In genomic region chr1:52678961-52679897, GRCh38 we compare ENCODE assay signal across 28 cellular contexts. TPM values are rescaled to one million over a fixed set of nuclear protein-coding genes. Genes with fewer than 3 reads are reported as not detected.
A peak's percentile ranks its signal among the peaks of the same experiment; 100 is the strongest.
DNase-seq lines count a peak whose midpoint lies in the region; ATAC-seq and TF ChIP-seq lines count a peak whose summit lies in the region.
"Had no signal": no experiment of that assay in that cellular context is flagged by ENCODE, and none has a peak within 500 bp of the region (broad histone marks: within the 10 kb centered on the region; RNA-seq: fewer than 3 reads in every experiment).

No MANE protein-coding gene starts in this region.

- WGBS in trophoblast cell (ENCODE audit: extremely low coverage, insufficient coverage, insufficient read length) = no CpG with 5 or more reads among the region's 6 CpGs

- no peaks in the 10 kb centered on the region for H3K9me3 ChIP-seq in CD4-positive, alpha-beta memory T cell (ENCODE audit: control insufficient read depth in 1 of 2, low read length in 2 of 2)
- H3K9me3 ChIP-seq in HEK293 (ENCODE audit: control insufficient read depth, insufficient read depth, low read depth, low read length) = no peaks in the 10 kb centered on the region
- no peaks in the 10 kb centered on the region for H3K9me3 ChIP-seq in trophoblast cell (ENCODE audit: insufficient read depth, low read depth, low read length)

- POLR2A ChIA-PET in CD4-positive, alpha-beta memory T cell (lab: Charles Lee; ENCODE audit: partially characterized antibody) = no interaction called here
- POLR2A ChIA-PET in HEK293 (lab: Yijun Ruan, JAX) = no interaction called here

- H3K36me3 Mint-ChIP-seq in CD4-positive, alpha-beta memory T cell = peaks cover 19 to 36% of the 10 kb centered on the region in 2 donors

- H3K18ac ChIP-seq in trophoblast cell (ENCODE audit: low read length) = no peak overlapping the region

- H3K27ac Mint-ChIP-seq in CD4-positive, alpha-beta memory T cell = peak overlapping the region in 5 of 7 donors; percentile 25 to 80 (median 70)
- H3K27ac Mint-ChIP-seq: activated T-helper 2 cell treated with anti-CD3 and anti-CD28 coated beads, Interferon-gamma antibody, Interleukin-2, Interleukin-4, amounts not matched to agents 10 μg/mL and 5 μg/mL and 100 μg/mL, durations not matched to agents 14 hours and 24 hours and 36 hours had no signal

- H2AK5ac ChIP-seq in trophoblast cell (ENCODE audit: low read length) = no peak overlapping the region

- peak; percentile 57 for ATAC-seq in left lobe of liver
- ATAC-seq in GM21825 (IDR thresholded peaks at IDR 0.05; ENCODE audit: unreplicated experiment) = no peak
- no peak for ATAC-seq in GM18861 (IDR thresholded peaks at IDR 0.05; ENCODE audit: unreplicated experiment)

- H3K4ac ChIP-seq in trophoblast cell (ENCODE audit: low read depth, low read length) = no peak overlapping the region

- H3K4me1 ChIP-seq in CD4-positive, alpha-beta memory T cell (ENCODE audit: insufficient read depth, low read length) = peaks cover 6% of the 10 kb centered on the region
- no peaks in the 10 kb centered on the region for H3K4me1 ChIP-seq in HEK293 (ENCODE audit: control insufficient read depth, insufficient read depth, low read length)
- peaks cover 16 to 19% of the 10 kb centered on the region in 2 experiments for H3K4me1 ChIP-seq in trophoblast cell (ENCODE audit: control insufficient read depth in 1 of 2, insufficient read depth in 2 of 2, low read length in 2 of 2)

- no peak overlapping the region for H2BK120ac ChIP-seq in trophoblast cell (ENCODE audit: insufficient read depth, low read length, poor library complexity)

- H3K4me3 Mint-ChIP-seq in CD4-positive, alpha-beta memory T cell = no peak overlapping the region
- H3K4me3 Mint-ChIP-seq: central memory CD8-positive, alpha-beta T cell had no signal

- H2BK5ac ChIP-seq in trophoblast cell (ENCODE audit: low read depth, low read length, poor library complexity) = no peak overlapping the region

- no peak for TF ChIP-seq CTCF in HEK293 (tag by site-specific recombination; IDR thresholded peaks at IDR 0.05)

- H3K79me2 ChIP-seq in trophoblast cell (ENCODE audit: control insufficient read depth, insufficient read depth, low read length, poor library complexity) = peaks cover 2% of the 10 kb centered on the region

- peaks cover 6% of the 10 kb centered on the region for H3K36me3 ChIP-seq in CD4-positive, alpha-beta memory T cell (ENCODE audit: insufficient read depth, low read length)
- H3K36me3 ChIP-seq in HEK293 (ENCODE audit: control insufficient read depth in 2 of 2, insufficient read depth in 1 of 2, low read length in 2 of 2) (no peaks in the 10 kb centered on the region), trophoblast cell (ENCODE audit: control insufficient read depth in 1 of 2, insufficient read depth in 2 of 2, low read length in 2 of 2) (no peaks in the 10 kb centered on the region)

- H4K8ac ChIP-seq in trophoblast cell (ENCODE audit: low read depth, low read length) = no peak overlapping the region

- DNase-seq in CD4-positive, alpha-beta memory T cell = no peak
- no peak for DNase-seq in left lobe of liver (ENCODE audit: low spot score)
- DNase-seq in trophoblast cell = no peak
- no peak for DNase-seq in DMS79 (lab: John Stamatoyannopoulos, UW)
- DNase-seq: activated CD4-positive, alpha-beta T cell treated with anti-CD3 and anti-CD28 coated beads, Interleukin-2, amount 50 U/mL, for 1 hour; DMS53; GDM1; glutamatergic neuron; HCEC 1CT; Kasumi-1; kidney; NCI-H1930; NCI-H69; retina; stimulated activated CD4-positive, alpha-beta T cell treated with anti-CD3 and anti-CD28 coated beads, Interleukin-12 subunit alpha, Interleukin-12 subunit beta, amount 100 ng/mL, for 4 hours; stimulated activated CD4-positive, alpha-beta T cell treated with anti-CD3 and anti-CD28 coated beads, Interleukin-4, amount 100 ng/mL, for 24 hours; stimulated activated naive CD4-positive, alpha-beta T cell; T-helper 2 cell had no signal

- H2AFZ ChIP-seq in trophoblast cell (ENCODE audit: insufficient read depth, low read length, poor library complexity) = no peak overlapping the region

- H4K12ac ChIP-seq in trophoblast cell (ENCODE audit: low read depth, low read length) = no peak overlapping the region

- CTCF ChIA-PET in CD4-positive, alpha-beta memory T cell (lab: Charles Lee; ENCODE audit: partially characterized antibody) = no interaction called here
- CTCF ChIA-PET in HEK293 (lab: Yijun Ruan, JAX) = interaction anchor here (0.6 kb wide), 1 partner anchor 9 kb away, joined by 3 read pairs; no protein-coding TSS in a partner anchor

- H3K4me3 ChIP-seq in CD4-positive, alpha-beta memory T cell (ENCODE audit: low read length in 2 of 2) = no peak overlapping the region
- H3K4me3 ChIP-seq in HEK293 (ENCODE audit: low read depth, low read length) (no peak overlapping the region), trophoblast cell (ENCODE audit: low read depth, low read length) (no peak overlapping the region)
- H3K4me3 ChIP-seq: lung, SK-N-MC had no signal

- no peak overlapping the region for H3K23ac ChIP-seq in trophoblast cell (ENCODE audit: low read length)

- H3K27ac ChIP-seq in CD4-positive, alpha-beta memory T cell (ENCODE audit: low read depth, low read length) = no peak overlapping the region
- H3K27ac ChIP-seq in HEK293 (ENCODE audit: extremely low read depth, low read depth, low read length) = no peak overlapping the region
- no peak overlapping the region for H3K27ac ChIP-seq in trophoblast cell (ENCODE audit: low read depth, low read length)
- H3K27ac ChIP-seq: RWPE1, SK-N-MC had no signal

- H4K91ac ChIP-seq in trophoblast cell (ENCODE audit: low read depth, low read length) = no peak overlapping the region

- peaks cover 28% of the 10 kb centered on the region for H3K79me1 ChIP-seq in trophoblast cell (ENCODE audit: low read length)

- intact Hi-C loops in CD4-positive, alpha-beta memory T cell (cut with micrococcal nuclease) = no loop called here

- H3K27me3 Mint-ChIP-seq in CD4-positive, alpha-beta memory T cell = no peaks in the 10 kb centered on the region
- H3K27me3 Mint-ChIP-seq: central memory CD8-positive, alpha-beta T cell had no signal

- H3K14ac ChIP-seq in trophoblast cell (ENCODE audit: low read length) = no peak overlapping the region

- H3K27me3 ChIP-seq in CD4-positive, alpha-beta memory T cell (ENCODE audit: insufficient read depth, low read length) = no peaks in the 10 kb centered on the region
- no peaks in the 10 kb centered on the region for H3K27me3 ChIP-seq in trophoblast cell (ENCODE audit: insufficient read depth, low read length)

- H3K9me3 Mint-ChIP-seq in CD4-positive, alpha-beta memory T cell = no peaks in the 10 kb centered on the region
- H3K9me3 Mint-ChIP-seq: central memory CD8-positive, alpha-beta T cell had no signal

- no peak overlapping the region for H3K4me2 ChIP-seq in trophoblast cell (ENCODE audit: low read length)

- H2BK12ac ChIP-seq in trophoblast cell (ENCODE audit: low read length) = peak overlapping the region; percentile 60

- H3K9ac ChIP-seq in trophoblast cell (ENCODE audit: low read length) = no peak overlapping the region

- H3K4me1 Mint-ChIP-seq in CD4-positive, alpha-beta memory T cell = peaks cover 0 to 11% (median 8%) of the 10 kb centered on the region in 4 donors

TF ChIP-seq in HEK293, 187 proteins besides CTCF, POLR2A, EP300 and RAD21:
- peak; percentile 25; the same call in 1 of the 2 replicates for TF ChIP-seq ZNF341 (tag by site-specific recombination; IDR thresholded peaks at IDR 0.05; ENCODE audit: low read depth)
- TF ChIP-seq, protein P1, sequence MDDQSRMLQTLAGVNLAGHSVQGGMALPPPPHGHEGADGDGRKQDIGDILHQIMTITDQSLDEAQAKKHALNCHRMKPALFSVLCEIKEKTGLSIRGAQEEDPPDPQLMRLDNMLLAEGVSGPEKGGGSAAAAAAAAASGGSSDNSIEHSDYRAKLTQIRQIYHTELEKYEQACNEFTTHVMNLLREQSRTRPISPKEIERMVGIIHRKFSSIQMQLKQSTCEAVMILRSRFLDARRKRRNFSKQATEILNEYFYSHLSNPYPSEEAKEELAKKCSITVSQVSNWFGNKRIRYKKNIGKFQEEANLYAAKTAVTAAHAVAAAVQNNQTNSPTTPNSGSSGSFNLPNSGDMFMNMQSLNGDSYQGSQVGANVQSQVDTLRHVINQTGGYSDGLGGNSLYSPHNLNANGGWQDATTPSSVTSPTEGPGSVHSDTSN (CRISPR knock-in tag; IDR thresholded peaks at IDR 0.05) = no peak
- TF ChIP-seq ZFP37 (tag by site-specific recombination; IDR thresholded peaks at IDR 0.05) = no peak
- TF ChIP-seq GLIS1 (tag by site-specific recombination; IDR thresholded peaks at IDR 0.05) = peak; percentile 52
- TF ChIP-seq ZIC2 (tag by site-specific recombination; IDR thresholded peaks at IDR 0.05) = peak; percentile 81

RNA-seq across cellular contexts. Expression of gene COA7, which starts 18.9 kb away (rescaled TPM):
- 1 to 10 TPM; 2.9 to 3.9 TPM for total RNA-seq in CD4-positive, alpha-beta memory T cell
- 1 to 10 TPM; 2.3 to 5.3 TPM for polyA plus RNA-seq in CD4-positive, alpha-beta memory T cell
- total RNA-seq in left lobe of liver = 16.9 TPM
- 7.9 TPM in 2 replicates for polyA plus RNA-seq in trophoblast cell (2013)

RNA-seq across cellular contexts. Expression of gene SHISAL2A, which starts 46.3 kb away (rescaled TPM):
- 10 to 100 TPM; 64.8 to 75.6 TPM for total RNA-seq in CD4-positive, alpha-beta memory T cell
- 1 to 10 TPM; 3.2 to 8.4 TPM for polyA plus RNA-seq in CD4-positive, alpha-beta memory T cell
- 0.23 TPM for total RNA-seq in left lobe of liver
- polyA plus RNA-seq in trophoblast cell (2013) = 0.99 and 1.1 TPM in 2 replicates
- total RNA-seq: dermis microvascular lymphatic vessel endothelial cell, osteoblast had no signal

RNA-seq across cellular contexts. Expression of gene ZYG11B, which starts 47.0 kb away (rescaled TPM):
- total RNA-seq in CD4-positive, alpha-beta memory T cell = 10 to 100 TPM; 21.7 to 23.1 TPM
- 10 to 100 TPM in 1 of 2 donors, 1 to 10 TPM in 1; 6.1 to 17.2 TPM for polyA plus RNA-seq in CD4-positive, alpha-beta memory T cell
- 35.5 TPM for total RNA-seq in left lobe of liver
- 11.4 and 11.6 TPM in 2 replicates for polyA plus RNA-seq in trophoblast cell (2013)

Comparison
In these comparisons a context has a peak if more than half of its experiments do, and no peak if none do; other contexts are left out.
1. RNA of gene SHISAL2A, which starts 46.3 kb away (total RNA-seq): 64.8 to 75.6 TPM in CD4-positive, alpha-beta memory T cell; 0.23 TPM in left lobe of liver (single experiment); every median in the first group is over 10 times any median in the second.